Comparison of ENCODE assay signal across 1 cellular context in genomic region chr2:205197468-205198129, GRCh38.
TF ChIP-seq lines count a peak whose summit lies in the region.

No MANE protein-coding gene starts in this region.

TF ChIP-seq in H1, 55 proteins besides CTCF, POLR2A, EP300 and RAD21 (continued from another document):
- TF ChIP-seq RFX5 (IDR thresholded peaks at IDR 0.05; ENCODE audit: borderline replicate concordance, low read depth, low read length) = no peak
